ENCODE assay signal across 8 cellular contexts in genomic region chr19:30046522-30046921, GRCh38.
A peak's percentile ranks its signal among the peaks of the same experiment; 100 is the strongest.
DNase-seq lines count a peak whose midpoint lies in the region; ATAC-seq and TF ChIP-seq lines count a peak whose summit lies in the region.

No MANE protein-coding gene starts in this region.

- H3K27me3 ChIP-seq in CD8-positive, alpha-beta T cell (ENCODE audit: insufficient read depth, low read length): no peaks in the 10 kb centered on the region

- no peak overlapping the region for H3K27ac ChIP-seq in CD8-positive, alpha-beta T cell (ENCODE audit: low read depth, low read length)

- no peak overlapping the region for H3K4me3 Mint-ChIP-seq in CD8-positive, alpha-beta T cell
- no peak overlapping the region for H3K4me3 Mint-ChIP-seq in activated T-helper 1 cell treated with anti-CD3 and anti-CD28 coated beads, Interleukin-12 subunit alpha, Interleukin-12 subunit beta, Interleukin-2, Interleukin-4 antibody, amounts not matched to agents 30 ng/mL and 10 ng/mL and 1 ng/mL, durations not matched to agents 14 hours and 24 hours and 36 hours

- POLR2A ChIA-PET in CD8-positive, alpha-beta T cell (lab: Charles Lee): no interaction called here

- CTCF ChIA-PET in CD8-positive, alpha-beta T cell (lab: Charles Lee): interaction anchor here (1.3 kb wide), 1 partner anchor 12 kb away, joined by 4 read pairs; no protein-coding TSS in a partner anchor

- TF ChIP-seq CTCF in CD8-positive, alpha-beta T cell (IDR thresholded peaks at IDR 0.05): no peak
- TF ChIP-seq CTCF in fibroblast of pulmonary artery (IDR thresholded peaks at IDR 0.05; ENCODE audit: low read length, missing control alignments): peak; percentile 46

- peak overlapping the region; percentile 34 for H3K27ac Mint-ChIP-seq in CD8-positive, alpha-beta T cell
- no peak overlapping the region for H3K27ac Mint-ChIP-seq in activated T-helper 1 cell treated with anti-CD3 and anti-CD28 coated beads, Interleukin-12 subunit alpha, Interleukin-12 subunit beta, Interleukin-2, Interleukin-4 antibody, amounts not matched to agents 30 ng/mL and 10 ng/mL and 1 ng/mL, durations not matched to agents 14 hours and 24 hours and 36 hours

- no peak overlapping the region for H3K4me3 ChIP-seq in CD8-positive, alpha-beta T cell (ENCODE audit: low read depth, low read length)
- H3K4me3 ChIP-seq in fibroblast of pulmonary artery (replicated peaks; ENCODE audit: low read depth, low read length): no peak overlapping the region

- H3K27me3 Mint-ChIP-seq in CD8-positive, alpha-beta T cell (ENCODE audit: low read depth): no peaks in the 10 kb centered on the region
- peaks cover 2% of the 10 kb centered on the region for H3K27me3 Mint-ChIP-seq in activated T-helper 1 cell treated with anti-CD3 and anti-CD28 coated beads, Interleukin-12 subunit alpha, Interleukin-12 subunit beta, Interleukin-2, Interleukin-4 antibody, amounts not matched to agents 30 ng/mL and 10 ng/mL and 1 ng/mL, durations not matched to agents 14 hours and 24 hours and 36 hours (ENCODE audit: insufficient read depth)

- peaks cover 14% of the 10 kb centered on the region for H3K4me1 Mint-ChIP-seq in CD8-positive, alpha-beta T cell (ENCODE audit: low read depth)
- H3K4me1 Mint-ChIP-seq in activated T-helper 1 cell treated with anti-CD3 and anti-CD28 coated beads, Interleukin-12 subunit alpha, Interleukin-12 subunit beta, Interleukin-2, Interleukin-4 antibody, amounts not matched to agents 30 ng/mL and 10 ng/mL and 1 ng/mL, durations not matched to agents 14 hours and 24 hours and 36 hours (ENCODE audit: low read depth): no peaks in the 10 kb centered on the region

- DNase-seq in CD8-positive, alpha-beta T cell: no peak
- DNase-seq in NCI-H1436 (lab: John Stamatoyannopoulos, UW) (peak; percentile 50), fibroblast of pulmonary artery (ENCODE audit: low read depth) (peak; percentile 9), superior temporal gyrus (ENCODE audit: extremely low spot score) (peak; percentile 73), NCI-H2029 (lab: John Stamatoyannopoulos, UW) (no peak)
- DNase-seq in activated T-helper 1 cell treated with anti-CD3 and anti-CD28 coated beads, Interleukin-12 subunit alpha, Interleukin-12 subunit beta, Interleukin-2, Interleukin-4 antibody, amounts not matched to agents 30 ng/mL and 10 ng/mL and 1 ng/mL, durations not matched to agents 14 hours and 24 hours and 36 hours (ENCODE audit: low spot score): no peak

- intact Hi-C loops in CD8-positive, alpha-beta T cell (cut with DNase I, micrococcal nuclease): no loop called here
- intact Hi-C loops in activated T-helper 1 cell treated with anti-CD3 and anti-CD28 coated beads, Interleukin-12 subunit alpha, Interleukin-12 subunit beta, Interleukin-2, Interleukin-4 antibody, amounts not matched to agents 30 ng/mL and 10 ng/mL and 1 ng/mL, durations not matched to agents 14 hours and 24 hours and 36 hours (cut with micrococcal nuclease): no loop called here

- no peaks in the 10 kb centered on the region for H3K9me3 ChIP-seq in CD8-positive, alpha-beta T cell (ENCODE audit: low read length)

- H3K9me3 Mint-ChIP-seq in CD8-positive, alpha-beta T cell: no peaks in the 10 kb centered on the region
- H3K9me3 Mint-ChIP-seq in activated T-helper 1 cell treated with anti-CD3 and anti-CD28 coated beads, Interleukin-12 subunit alpha, Interleukin-12 subunit beta, Interleukin-2, Interleukin-4 antibody, amounts not matched to agents 30 ng/mL and 10 ng/mL and 1 ng/mL, durations not matched to agents 14 hours and 24 hours and 36 hours: no peaks in the 10 kb centered on the region

- H3K36me3 ChIP-seq in CD8-positive, alpha-beta T cell (ENCODE audit: insufficient read depth, low read length): no peaks in the 10 kb centered on the region

- peaks cover 2% of the 10 kb centered on the region for H3K36me3 Mint-ChIP-seq in CD8-positive, alpha-beta T cell
- peaks cover 3% of the 10 kb centered on the region for H3K36me3 Mint-ChIP-seq in activated T-helper 1 cell treated with anti-CD3 and anti-CD28 coated beads, Interleukin-12 subunit alpha, Interleukin-12 subunit beta, Interleukin-2, Interleukin-4 antibody, amounts not matched to agents 30 ng/mL and 10 ng/mL and 1 ng/mL, durations not matched to agents 14 hours and 24 hours and 36 hours (ENCODE audit: low read depth)

- no peak for ATAC-seq in CD8-positive, alpha-beta T cell
- ATAC-seq in GM19463 (IDR thresholded peaks at IDR 0.05; ENCODE audit: unreplicated experiment): peak; percentile 73
- no peak for ATAC-seq in HG03045 (IDR thresholded peaks at IDR 0.05; ENCODE audit: unreplicated experiment)

- H3K4me1 ChIP-seq in CD8-positive, alpha-beta T cell (ENCODE audit: insufficient read depth, low read length): no peaks in the 10 kb centered on the region

Comparison
In these comparisons a context has a peak if more than half of its experiments do, and no peak if none do; other contexts are left out.
1. DNase-seq: peak in NCI-H1436 (single experiment), fibroblast of pulmonary artery (single experiment) and superior temporal gyrus (single experiment); none in CD8-positive, alpha-beta T cell (0 of 7), activated T-helper 1 cell treated with anti-CD3 and anti-CD28 coated beads, Interleukin-12 subunit alpha, Interleukin-12 subunit beta, Interleukin-2, Interleukin-4 antibody, amounts not matched to agents 30 ng/mL and 10 ng/mL and 1 ng/mL, durations not matched to agents 14 hours and 24 hours and 36 hours (single experiment) and NCI-H2029 (single experiment).